In the genomic region with DNA sequence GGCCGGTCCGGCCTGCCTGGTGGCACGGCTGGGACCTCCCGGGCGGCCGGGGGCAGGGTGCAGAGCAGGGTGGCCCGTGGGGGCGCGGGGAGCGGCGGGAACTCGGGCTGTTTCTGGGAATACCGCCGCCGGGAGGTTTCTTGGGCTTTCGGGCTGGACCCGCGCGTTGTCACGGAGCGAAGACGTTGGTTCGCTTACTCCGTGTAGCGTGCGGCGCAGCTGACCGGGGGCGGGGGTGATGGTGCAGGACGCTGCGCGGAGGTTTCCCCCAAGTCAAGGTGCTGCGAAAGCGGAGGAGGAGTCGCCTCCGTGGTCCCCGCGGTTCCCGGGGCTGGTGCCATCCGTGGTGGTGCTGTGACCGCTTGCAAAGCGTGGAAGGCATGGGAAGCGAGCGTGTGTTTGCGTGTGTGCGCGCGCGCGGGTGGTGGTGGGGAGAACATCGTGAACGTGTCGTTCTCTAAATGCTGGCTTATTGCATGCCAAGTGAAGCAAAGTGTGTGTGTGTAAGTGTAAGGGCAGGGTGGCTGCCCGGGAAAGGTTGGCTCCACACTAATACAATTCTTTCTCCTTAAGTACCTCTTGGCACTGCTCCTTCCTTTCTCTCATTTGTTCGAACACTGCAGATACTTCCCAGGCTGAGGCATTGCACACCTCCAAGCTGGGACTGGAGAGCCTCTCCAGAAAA, we compare ENCODE assay signal across 10 cellular contexts. TPM values are rescaled to one million over a fixed set of nuclear protein-coding genes. Genes with fewer than 3 reads are reported as not detected.
DNase-seq lines count a peak whose midpoint lies in the region; ATAC-seq, FAIRE-seq and TF ChIP-seq lines count a peak whose summit lies in the region.
"Had no signal": no experiment of that assay in that cellular context is flagged by ENCODE, and none has a peak within 500 bp of the region (broad histone marks: within the 10 kb centered on the region; RNA-seq: fewer than 3 reads in every experiment).

No MANE protein-coding gene starts in this region.

- WGBS in gastroesophageal sphincter (ENCODE audit: low coverage in 1 of 2), 2 donors, result 0% methylated on average over 3 to 4 of the region's 55 CpGs
- WGBS in pancreas, 2 donors, result 2 to 4% methylated on average over 44 to 55 of the region's 55 CpGs

- H3K36me3 ChIP-seq in gastroesophageal sphincter (no peaks in the 10 kb centered on the region), pancreas (no peaks in the 10 kb centered on the region)

- ATAC-seq in gastroesophageal sphincter (peak; percentile 42), pancreas (peak in 3 of 4 donors; percentile 11 to 30 (median 19))

- H3K27ac ChIP-seq in gastroesophageal sphincter (peak overlapping the region; percentile 10 to 91 (median 89)), pancreas (no peak overlapping the region)

- H3K4me1 ChIP-seq in gastroesophageal sphincter, result peaks cover 0 to 60% (median 0%) of the 10 kb centered on the region in 3 donors
- H3K4me1 ChIP-seq in pancreas, result peaks cover 0 to 7% (median 5%) of the 10 kb centered on the region in 3 donors

- no peak for TF ChIP-seq EP300 in gastroesophageal sphincter (IDR thresholded peaks at IDR 0.05)

- TF ChIP-seq CTCF in gastroesophageal sphincter (IDR thresholded peaks at IDR 0.05) (no peak), pancreas (IDR thresholded peaks at IDR 0.05) (no peak)

- no peak for FAIRE-seq in pancreas (lab: Jason Lieb, UNC)
- FAIRE-seq: colon had no signal

- H3K27me3 ChIP-seq in gastroesophageal sphincter (peaks cover 20% of the 10 kb centered on the region), pancreas (peaks cover 0 to 49% (median 16%) of the 10 kb centered on the region in 4 donors)

- intact Hi-C loops in pancreas (cut with DNase I), result no loop called here

- no peak for TF ChIP-seq POLR2A in gastroesophageal sphincter (IDR thresholded peaks at IDR 0.05)

- peak overlapping the region; percentile 47 to 76 for H3K4me3 ChIP-seq in gastroesophageal sphincter
- peak overlapping the region in 3 of 4 donors; percentile 6 to 47 (median 31) for H3K4me3 ChIP-seq in pancreas

- H3K9me3 ChIP-seq in gastroesophageal sphincter (no peaks in the 10 kb centered on the region), pancreas (no peaks in the 10 kb centered on the region)

- DNase-seq in DMS53 (lab: John Stamatoyannopoulos, UW) (peak; percentile 66), NCI-H345 (lab: John Stamatoyannopoulos, UW) (peak; percentile 44), pancreas (peak in 3 of 6 donors; percentile 21 to 74 (median 57)), mesenteric fat pad (ENCODE audit: low spot score) (no peak), activated gamma-delta T cell (lab: John Stamatoyannopoulos, UW) (no peak), ureter (ENCODE audit: low spot score) (no peak)
- no peak for DNase-seq in stimulated activated CD4-positive, alpha-beta T cell treated with anti-CD3 and anti-CD28 coated beads, Interleukin-1b, Interleukin-23, amount 100 ng/mL, for 48 hours
- DNase-seq: Kasumi-1 had no signal

RNA-seq across cellular contexts. Expression of a gene that starts 1.1 kb away (rescaled TPM):
- total RNA-seq in gastroesophageal sphincter, result 10 to 100 TPM; 27.4 to 78.8 (median 42.7) TPM
- 1 to 10 TPM; 2.5 to 6.9 (median 4.8) TPM for total RNA-seq in pancreas
- polyA plus RNA-seq in pancreas, result 1 to 10 TPM; 1.6 to 1.7 TPM
- 0.45 TPM for total RNA-seq in mesenteric fat pad
- 5.5 TPM for total RNA-seq in ureter

RNA-seq across cellular contexts. Expression of a gene that starts 38.8 kb away (rescaled TPM):
- total RNA-seq in gastroesophageal sphincter (not detected), pancreas (not detected), mesenteric fat pad (not detected), ureter (not detected)
- not detected for polyA plus RNA-seq in pancreas

Comparison
In these comparisons a context has a peak if more than half of its experiments do, and no peak if none do; other contexts are left out.
1. DNase-seq: peak in DMS53 (single experiment) and NCI-H345 (single experiment); none in mesenteric fat pad (single experiment), activated gamma-delta T cell (single experiment), stimulated activated CD4-positive, alpha-beta T cell treated with anti-CD3 and anti-CD28 coated beads, Interleukin-1b, Interleukin-23, amount 100 ng/mL, for 48 hours (single experiment) and ureter (single experiment).
2. H3K27ac ChIP-seq: peak in gastroesophageal sphincter (4 of 4); none in pancreas (0 of 4).